In genomic region chr16:67857547-67858233, GRCh38 we compare ENCODE assay signal across 1 cellular context.
TF ChIP-seq lines count a peak whose summit lies in the region.

No MANE protein-coding gene starts in this region.

TF ChIP-seq in HepG2, 621 proteins besides CTCF, POLR2A, EP300 and RAD21 (continued from another document and continues in another):
- TF ChIP-seq ZBTB2 (CRISPR knock-in tag; IDR thresholded peaks at IDR 0.05; ENCODE audit: low read depth) = no peak
- TF ChIP-seq KLF13 (CRISPR knock-in tag; IDR thresholded peaks at IDR 0.05) = no peak
- no peak for TF ChIP-seq KDM3A (CRISPR knock-in tag; IDR thresholded peaks at IDR 0.05; ENCODE audit: low read depth)
- no peak for TF ChIP-seq HNRNPUL1 (IDR thresholded peaks at IDR 0.05; ENCODE audit: low read depth, low read length)
- TF ChIP-seq REL (CRISPR knock-in tag; conservative IDR thresholded peaks at IDR 0.05) = no peak
- no peak for TF ChIP-seq HMG20B (CRISPR knock-in tag; conservative IDR thresholded peaks at IDR 0.05)
- no peak for TF ChIP-seq PHF5A (CRISPR knock-in tag; IDR thresholded peaks at IDR 0.05; ENCODE audit: low read depth, unreplicated experiment)
- no peak for TF ChIP-seq ZNF354B (CRISPR knock-in tag; IDR thresholded peaks at IDR 0.05)
- TF ChIP-seq NFIC (IDR thresholded peaks at IDR 0.05; ENCODE audit: low read length) = no peak
- TF ChIP-seq ATF1 (CRISPR knock-in tag; IDR thresholded peaks at IDR 0.05) = no peak
- TF ChIP-seq ZNF318 (CRISPR knock-in tag; IDR thresholded peaks at IDR 0.05) = no peak
- TF ChIP-seq UBTF (CRISPR knock-in tag; IDR thresholded peaks at IDR 0.05) = peak; percentile 7; the same call in 1 of the 2 replicates
- TF ChIP-seq SRSF1 (optimal IDR thresholded peaks at IDR 0.05; ENCODE audit: low read depth, low read length) = no peak
- TF ChIP-seq KLF16 (CRISPR knock-in tag; IDR thresholded peaks at IDR 0.05) = peak in 1 of 2 experiments; percentile 73; a peak in 1 of 4 replicates
- TF ChIP-seq ZNF768 (CRISPR knock-in tag; IDR thresholded peaks at IDR 0.05) = no peak
- TF ChIP-seq ZNF331 (CRISPR knock-in tag; IDR thresholded peaks at IDR 0.05) = no peak
- peak; percentile 75 for TF ChIP-seq PAXIP1 (CRISPR knock-in tag; conservative IDR thresholded peaks at IDR 0.05)
- peak; percentile 70 for TF ChIP-seq HDAC1 (CRISPR knock-in tag; IDR thresholded peaks at IDR 0.05)
- no peak for TF ChIP-seq ZNF296 (CRISPR knock-in tag; conservative IDR thresholded peaks at IDR 0.05)
- TF ChIP-seq ZFX (CRISPR knock-in tag; IDR thresholded peaks at IDR 0.05; ENCODE audit: low read depth) = no peak
- TF ChIP-seq BRD4 (CRISPR knock-in tag; IDR thresholded peaks at IDR 0.05) = no peak
- TF ChIP-seq SRSF4 (IDR thresholded peaks at IDR 0.05; ENCODE audit: low read depth, low read length, poor library complexity, severe bottlenecking) = no peak
- TF ChIP-seq TFDP1 (CRISPR knock-in tag; IDR thresholded peaks at IDR 0.05; ENCODE audit: borderline replicate concordance) = no peak
- no peak for TF ChIP-seq ZFYVE20 (CRISPR knock-in tag; IDR thresholded peaks at IDR 0.05; ENCODE audit: borderline replicate concordance, low read depth)
- 0 out of 2 replicates have a peak, but pooled peaks have one; percentile 44 for TF ChIP-seq HNF1B (CRISPR knock-in tag; IDR thresholded peaks at IDR 0.05)
- no peak for TF ChIP-seq ZNF414 (CRISPR knock-in tag; IDR thresholded peaks at IDR 0.05)
- TF ChIP-seq ZNF775 (CRISPR knock-in tag; IDR thresholded peaks at IDR 0.05; ENCODE audit: borderline replicate concordance) = no peak
- no peak for TF ChIP-seq SP140L (CRISPR knock-in tag; IDR thresholded peaks at IDR 0.05; ENCODE audit: borderline replicate concordance)
- TF ChIP-seq ZSCAN21 (CRISPR knock-in tag; IDR thresholded peaks at IDR 0.05; ENCODE audit: borderline replicate concordance) = no peak
- TF ChIP-seq ZNF687 (CRISPR knock-in tag; IDR thresholded peaks at IDR 0.05) = no peak
- TF ChIP-seq GABPB1 (CRISPR knock-in tag; IDR thresholded peaks at IDR 0.05) = no peak
